5 cellular contexts compared by ENCODE assay signal in the genomic region with DNA sequence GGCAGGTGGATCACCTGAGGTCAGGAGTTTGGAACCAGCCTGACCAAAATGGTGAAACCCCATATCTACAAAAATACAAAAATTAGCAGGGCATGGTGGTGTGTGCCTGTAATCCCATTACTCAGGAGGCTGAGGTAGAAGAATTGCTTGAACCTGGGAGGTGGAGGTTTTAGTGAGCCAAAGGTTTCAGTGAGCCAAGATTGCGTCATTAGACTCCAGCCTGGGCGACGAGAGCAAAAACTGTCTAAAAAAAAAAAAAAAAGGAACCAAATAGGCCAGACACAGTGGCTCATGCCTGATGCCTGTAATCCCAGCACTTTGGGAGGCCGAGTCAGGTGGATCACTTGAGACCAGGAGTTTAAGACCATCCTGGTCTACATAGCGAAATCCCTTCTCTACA. TPM values are rescaled to one million over a fixed set of nuclear protein-coding genes. Genes with fewer than 3 reads are reported as not detected.
"Had no signal": no experiment of that assay in that cellular context is flagged by ENCODE, and none has a peak within 500 bp of the region (broad histone marks: within the 10 kb centered on the region; RNA-seq: fewer than 3 reads in every experiment).

No MANE protein-coding gene starts in this region.

RNA-seq across cellular contexts. Expression of a gene that starts 12.8 kb away (rescaled TPM):
- total RNA-seq: IMR-90; LHCN-M2; MCF 10A; Right ventricle myocardium superior; T-helper 1 cell treated with Interleukin-12 subunit alpha and Interleukin-12 subunit beta and Interleukin-4 antibody, amounts not matched to agents 30 ng/mL and 1 ng/mL, for 36 hours had no signal
